ENCODE assay signal across 9 cellular contexts in the genomic region with DNA sequence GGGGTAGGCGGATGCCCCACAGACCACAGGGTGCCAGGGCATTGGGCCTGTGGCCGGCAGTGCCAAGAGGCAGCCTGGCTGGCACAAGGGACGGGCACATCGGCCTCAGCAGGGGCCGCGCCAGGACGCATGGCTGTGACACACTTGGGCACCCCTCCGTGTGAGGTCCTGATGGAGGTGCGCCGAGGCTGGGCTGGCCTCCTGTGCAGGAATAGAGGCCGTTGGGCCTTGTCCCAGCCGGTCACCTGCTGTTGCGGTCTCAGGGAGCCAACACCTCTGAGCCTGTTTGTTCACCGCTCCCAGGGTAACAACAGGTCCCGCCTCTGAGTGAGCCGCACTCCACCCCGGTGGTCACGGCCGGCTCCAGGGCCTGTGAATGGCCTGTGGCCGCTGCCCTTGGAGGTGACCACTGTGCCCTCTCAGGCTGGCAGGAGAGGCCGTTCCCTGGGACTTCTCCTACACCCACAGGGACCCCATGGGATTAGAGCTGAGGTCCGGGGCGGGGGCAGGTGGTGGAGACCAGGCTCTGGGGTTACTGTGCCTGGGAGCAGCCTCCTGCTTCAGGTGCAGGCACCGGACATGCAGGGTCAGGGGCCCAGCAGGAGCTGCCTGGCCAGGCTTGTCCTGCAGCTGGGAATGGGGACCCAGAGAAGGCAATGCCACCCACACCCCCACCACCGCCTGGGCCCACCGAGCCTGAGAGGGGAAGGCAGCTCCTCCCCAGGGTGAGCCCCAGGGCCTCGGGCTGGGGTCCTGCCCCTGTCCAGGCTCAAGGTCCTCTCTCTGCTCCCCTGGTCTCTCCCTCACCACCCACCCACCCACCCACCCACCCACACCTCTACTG. TPM values are rescaled to one million over a fixed set of nuclear protein-coding genes. Genes with fewer than 3 reads are reported as not detected.
A peak's percentile ranks its signal among the peaks of the same experiment; 100 is the strongest.
DNase-seq lines count a peak whose midpoint lies in the region; ATAC-seq and TF ChIP-seq lines count a peak whose summit lies in the region.
"Had no signal": no experiment of that assay in that cellular context is flagged by ENCODE, and none has a peak within 500 bp of the region (broad histone marks: within the 10 kb centered on the region; RNA-seq: fewer than 3 reads in every experiment).

No MANE protein-coding gene starts in this region.

- peaks cover 18 to 31% (median 19%) of the 10 kb centered on the region in 3 donors for H3K36me3 ChIP-seq in esophagus squamous epithelium
- H3K36me3 ChIP-seq in muscle layer of colon (ENCODE audit: insufficient read depth, low read length): peaks cover 10% of the 10 kb centered on the region
- H3K36me3 ChIP-seq in upper lobe of right lung: peaks cover 21% of the 10 kb centered on the region

- H3K27me3 ChIP-seq in esophagus squamous epithelium (no peaks in the 10 kb centered on the region), muscle layer of colon (ENCODE audit: control insufficient read depth in 1 of 2, insufficient read depth in 2 of 2, low read length in 2 of 2) (no peaks in the 10 kb centered on the region), upper lobe of right lung (no peaks in the 10 kb centered on the region)

- intact Hi-C loops in esophagus squamous epithelium (cut with DNase I): loop anchor here (5.0 kb wide), 1 partner anchor 38 kb away; no protein-coding TSS in a partner anchor
- intact Hi-C loops in upper lobe of right lung (cut with DNase I): no loop called here

- DNase-seq in NCI-H510A (lab: John Stamatoyannopoulos, UW) (peak; percentile 55), NCI-H510A treated with DMSO at 0.1 percent for 48 hours (lab: John Stamatoyannopoulos, UW) (no peak), esophagus squamous epithelium (lab: John Stamatoyannopoulos, UW) (no peak), upper lobe of right lung (peak; percentile 87), NCI-H526 (lab: John Stamatoyannopoulos, UW) (no peak)
- DNase-seq: NCI-H2171 had no signal

- ATAC-seq in upper lobe of right lung (peak; percentile 68), HG03442 (IDR thresholded peaks at IDR 0.05; ENCODE audit: unreplicated experiment) (no peak), HG02798 (IDR thresholded peaks at IDR 0.05; ENCODE audit: poor library complexity, unreplicated experiment) (no peak)

- H3K27ac ChIP-seq in esophagus squamous epithelium (peak overlapping the region; percentile 88 to 95 (median 91)), muscle layer of colon (ENCODE audit: low read depth, low read length) (peak overlapping the region; percentile 99), upper lobe of right lung (peak overlapping the region; percentile 92)

- no peaks in the 10 kb centered on the region for H3K9me3 ChIP-seq in esophagus squamous epithelium
- H3K9me3 ChIP-seq in muscle layer of colon (ENCODE audit: low read length): no peaks in the 10 kb centered on the region
- H3K9me3 ChIP-seq in upper lobe of right lung: no peaks in the 10 kb centered on the region

- no CpG with 5 or more reads among the region's 27 CpGs for WGBS in esophagus squamous epithelium, 2 donors

- peaks cover 67 to 96% (median 69%) of the 10 kb centered on the region in 3 donors for H3K4me1 ChIP-seq in esophagus squamous epithelium
- H3K4me1 ChIP-seq in muscle layer of colon (ENCODE audit: insufficient read depth, low read length): peaks cover 59% of the 10 kb centered on the region
- peaks cover 63% of the 10 kb centered on the region for H3K4me1 ChIP-seq in upper lobe of right lung

- peak overlapping the region; percentile 27 for H3K9ac ChIP-seq in muscle layer of colon (ENCODE audit: low read length)

- peak in 1 of 4 donors; percentile 6 for TF ChIP-seq POLR2A in esophagus squamous epithelium (IDR thresholded peaks at IDR 0.05)

- TF ChIP-seq CTCF in esophagus squamous epithelium (IDR thresholded peaks at IDR 0.05) (no peak), upper lobe of right lung (IDR thresholded peaks at IDR 0.05) (no peak)

- peak overlapping the region in 3 of 4 donors; percentile 25 to 46 (median 34) for H3K4me3 ChIP-seq in esophagus squamous epithelium
- H3K4me3 ChIP-seq in muscle layer of colon (ENCODE audit: low read depth in 1 of 2, low read length in 2 of 2): peak overlapping the region in 1 of 2 donors; percentile 38
- peak overlapping the region; percentile 30 for H3K4me3 ChIP-seq in upper lobe of right lung

RNA-seq across cellular contexts. Expression of a gene that starts 12.0 kb away (rescaled TPM):
- total RNA-seq in esophagus squamous epithelium: 10 to 100 TPM; 14.9 to 27.3 (median 16.7) TPM
- total RNA-seq in upper lobe of right lung: 26.0 TPM

Comparison
In these comparisons a context has a peak if more than half of its experiments do, and no peak if none do; other contexts are left out.
1. DNase-seq: peak in NCI-H510A (single experiment) and upper lobe of right lung (single experiment); none in NCI-H510A treated with DMSO at 0.1 percent for 48 hours (single experiment), esophagus squamous epithelium (single experiment) and NCI-H526 (0 of 2).
2. Peak in every context shown above with its lines, with median percentiles within 50 percentile points of each other: H3K27ac ChIP-seq.